Comparison of ENCODE assay signal across 26 cellular contexts in genomic region chr15:72302955-72303354, GRCh38. TPM values are rescaled to one million over a fixed set of nuclear protein-coding genes. Genes with fewer than 3 reads are reported as not detected.
DNase-seq lines count a peak whose midpoint lies in the region; ATAC-seq, FAIRE-seq and TF ChIP-seq lines count a peak whose summit lies in the region.
"Had no signal": no experiment of that assay in that cellular context is flagged by ENCODE, and none has a peak within 500 bp of the region (broad histone marks: within the 10 kb centered on the region; RNA-seq: fewer than 3 reads in every experiment).

No MANE protein-coding gene starts in this region.

- intact Hi-C loops in breast epithelium (cut with DNase I; ENCODE audit: low total_unique reads): no loop called here

- H3K4me1 ChIP-seq in breast epithelium: no peaks in the 10 kb centered on the region
- H3K4me1 ChIP-seq: Caco-2 had no signal

- H3K27ac ChIP-seq in breast epithelium: no peak overlapping the region
- H3K27ac ChIP-seq: C4-2B, KMS-11 had no signal

- DNase-seq in GM12892 (ENCODE audit: insufficient read length): no peak
- no peak for DNase-seq in HTR-8/SVneo (ENCODE audit: insufficient read length, low spot score)
- DNase-seq in epithelial cell of esophagus (ENCODE audit: low read depth): peak; percentile 30
- DNase-seq in islet precursor cell: peak; percentile 30
- no peak for DNase-seq in breast epithelium (ENCODE audit: low spot score in 2 of 2)
- DNase-seq in AG08396 (ENCODE audit: low spot score): no peak
- DNase-seq: Caco-2; CD8-positive, alpha-beta T cell; H9; MM.1S; NCI-H1092; NCI-H1417 treated with DMSO at 0.1 percent for 48 hours; NCI-H1694 treated with DMSO at 0.1 percent for 48 hours; NCI-H2081 treated with DMSO at 0.1 percent for 48 hours; NCI-H2171 treated with DMSO at 0.1 percent for 48 hours; NCI-H524; NCI-H774; SK-N-SH had no signal

- H3K4me3 ChIP-seq in epithelial cell of esophagus (ENCODE audit: low read length) (no peak overlapping the region), breast epithelium (no peak overlapping the region)
- H3K4me3 ChIP-seq: GM12878, GM23338 had no signal

- TF ChIP-seq CTCF in epithelial cell of esophagus (IDR thresholded peaks at IDR 0.05; ENCODE audit: insufficient read depth, low read depth, low read length, missing control alignments): no peak
- no peak for TF ChIP-seq CTCF in breast epithelium (IDR thresholded peaks at IDR 0.05)

- no peak for ATAC-seq in HG02870 (IDR thresholded peaks at IDR 0.05; ENCODE audit: unreplicated experiment)
- ATAC-seq: CD8-positive, alpha-beta T cell; GM12878; GM23338 had no signal

- no peaks in the 10 kb centered on the region for H3K36me3 ChIP-seq in breast epithelium

- no peaks in the 10 kb centered on the region for H3K9me3 ChIP-seq in breast epithelium
- H3K9me3 ChIP-seq: Caco-2, SK-N-SH had no signal

- TF ChIP-seq POLR2A in GM12892 (IDR thresholded peaks at IDR 0.05; ENCODE audit: low read depth, low read length): no peak
- no peak for TF ChIP-seq POLR2A in breast epithelium (IDR thresholded peaks at IDR 0.05)

- FAIRE-seq in GM12892 (lab: Jason Lieb, UNC): peak; percentile 61
- FAIRE-seq in HTR-8/SVneo (lab: Jason Lieb, UNC): peak; percentile 77
- FAIRE-seq: G401.6, GM12878, RCC 7860 had no signal

- H3K27me3 ChIP-seq in breast epithelium: no peaks in the 10 kb centered on the region

RNA-seq across cellular contexts. Expression of gene CELF6, which starts 17.0 kb away (rescaled TPM):
- 1.2 TPM for polyA plus RNA-seq in GM12892 (2012; ENCODE audit: missing spikeins)
- 1 to 10 TPM; 2.6 to 3.5 (median 2.9) TPM for total RNA-seq in breast epithelium
- total RNA-seq: A673, Caco-2 had no signal
- polyA plus RNA-seq: GM23338 had no signal

RNA-seq across cellular contexts. Expression of gene PARP6, which starts 30.6 kb away (rescaled TPM):
- 43.7 TPM for polyA plus RNA-seq in GM12892 (2012; ENCODE audit: missing spikeins)
- 10 to 100 TPM; 63.9 to 90.4 (median 65.8) TPM for total RNA-seq in breast epithelium

Comparison
In these comparisons a context has a peak if more than half of its experiments do, and no peak if none do; other contexts are left out.
1. DNase-seq: peak in epithelial cell of esophagus (single experiment) and islet precursor cell (single experiment); none in GM12892 (single experiment), HTR-8/SVneo (single experiment), breast epithelium (0 of 2) and AG08396 (single experiment).